Comparison of ENCODE assay signal across 20 cellular contexts in genomic region chr1:85734961-85735360, GRCh38.
"Had no signal": no experiment of that assay in that cellular context is flagged by ENCODE, and none has a peak within 500 bp of the region (broad histone marks: within the 10 kb centered on the region; RNA-seq: fewer than 3 reads in every experiment).

No MANE protein-coding gene starts in this region.

- H3K9me3 ChIP-seq: left lung, prostate gland, right lobe of liver, spleen, upper lobe of left lung had no signal

- ATAC-seq: activated CD4-positive, CD25-positive, alpha-beta regulatory T cell treated with anti-CD3 and anti-CD28 coated beads, Interleukin-2, amount 50 U/mL, for 24 hours; activated CD8-positive, alpha-beta memory T cell treated with anti-CD3 and anti-CD28 coated beads, Interleukin-2, amount 10 ng/mL, durations not matched to agents 7 days and 5 days; foreskin keratinocyte; left lung; naive thymus-derived CD4-positive, alpha-beta T cell; right lobe of liver; T-cell had no signal

- H3K27ac ChIP-seq: foreskin keratinocyte, left lung, prostate gland, right lobe of liver, spleen, upper lobe of left lung had no signal

- DNase-seq: activated CD4-positive, alpha-beta T cell treated with anti-CD3 and anti-CD28 coated beads, Interleukin-2, amount 50 U/mL, for 4 hours; activated CD8-positive, alpha-beta memory T cell treated with anti-CD3 and anti-CD28 coated beads, Interleukin-2, amount 10 ng/mL, durations not matched to agents 7 days and 5 days; activated T-cell treated with anti-CD3 and anti-CD28 coated beads, Interleukin-2, amount 50 U/mL, for 24 hours; amniotic stem cell; cortex of kidney; effector memory CD4-positive, alpha-beta T cell; foreskin keratinocyte; head of caudate nucleus; immature natural killer cell; left lung; mammary epithelial cell; naive thymus-derived CD4-positive, alpha-beta T cell; occipital lobe; right lobe of liver; spleen; T-cell; T-helper 9 cell; upper lobe of left lung had no signal

- H3K4me3 ChIP-seq: left lung, prostate gland, right lobe of liver, spleen, upper lobe of left lung had no signal

- H3K27me3 ChIP-seq: foreskin keratinocyte, left lung, right lobe of liver, spleen, upper lobe of left lung had no signal

- H3K36me3 ChIP-seq: left lung, prostate gland, right lobe of liver, spleen, upper lobe of left lung had no signal

- H3K4me1 ChIP-seq: foreskin keratinocyte, left lung, prostate gland, right lobe of liver, spleen, upper lobe of left lung had no signal
